Comparison of ENCODE assay signal across 15 cellular contexts in genomic region chr15:22962611-22963010, GRCh38. TPM values are rescaled to one million over a fixed set of nuclear protein-coding genes. Genes with fewer than 3 reads are reported as not detected.
DNase-seq lines count a peak whose midpoint lies in the region; ATAC-seq and TF ChIP-seq lines count a peak whose summit lies in the region.
"Had no signal": no experiment of that assay in that cellular context is flagged by ENCODE, and none has a peak within 500 bp of the region (broad histone marks: within the 10 kb centered on the region; RNA-seq: fewer than 3 reads in every experiment).

No MANE protein-coding gene starts in this region.

- DNase-seq in heart left ventricle (peak in 1 of 5 donors; percentile 17), right atrium auricular region (ENCODE audit: low spot score) (no peak), lower lobe of right lung (no peak), spleen (peak; percentile 31), OCI-M2 (lab: John Stamatoyannopoulos, UW; ENCODE audit: unreplicated experiment) (no peak), NCI-H2107 (lab: John Stamatoyannopoulos, UW) (no peak), globus pallidus (ENCODE audit: low spot score) (no peak)
- DNase-seq: EL, Kasumi-1, NCI-H187 treated with DMSO at 0.1 percent for 48 hours, NCI-H2171 treated with DMSO at 0.1 percent for 48 hours had no signal

- H3K4me1 ChIP-seq in heart left ventricle: peaks cover 19 to 82% (median 66%) of the 10 kb centered on the region in 12 donors
- peaks cover 0 to 66% of the 10 kb centered on the region in 2 donors for H3K4me1 ChIP-seq in right atrium auricular region
- H3K4me1 ChIP-seq in lower lobe of right lung: peaks cover 68% of the 10 kb centered on the region
- H3K4me1 ChIP-seq in spleen: peaks cover 26 to 72% (median 59%) of the 10 kb centered on the region in 6 donors
- H3K4me1 ChIP-seq: HAP-1 had no signal

- intact Hi-C loops in heart left ventricle (cut with DNase I): no loop called here
- intact Hi-C loops in lower lobe of right lung (cut with DNase I): no loop called here
- intact Hi-C loops in spleen (cut with DNase I; ENCODE audit: low total_unique reads): no loop called here

- H3K27ac ChIP-seq in heart left ventricle: peak overlapping the region in 8 of 12 donors; percentile 24 to 83 (median 67)
- H3K27ac ChIP-seq in right atrium auricular region: peak overlapping the region in 1 of 2 donors; percentile 48
- H3K27ac ChIP-seq in lower lobe of right lung: peak overlapping the region; percentile 67
- peak overlapping the region in 2 of 8 donors; percentile 48 to 73 for H3K27ac ChIP-seq in spleen
- H3K27ac ChIP-seq: C4-2B had no signal

- H3K9me3 ChIP-seq in heart left ventricle (no peaks in the 10 kb centered on the region), right atrium auricular region (no peaks in the 10 kb centered on the region), lower lobe of right lung (no peaks in the 10 kb centered on the region), spleen (no peaks in the 10 kb centered on the region)
- H3K9me3 ChIP-seq: HAP-1, SJSA1 had no signal

- TF ChIP-seq CTCF in heart left ventricle (IDR thresholded peaks at IDR 0.05): no peak
- TF ChIP-seq CTCF in right atrium auricular region (IDR thresholded peaks at IDR 0.05): no peak
- TF ChIP-seq CTCF in lower lobe of right lung (IDR thresholded peaks at IDR 0.05): no peak
- TF ChIP-seq CTCF in spleen (IDR thresholded peaks at IDR 0.05 in 8 of 11, conservative IDR thresholded peaks at IDR 0.05 in 3 of 11): no peak

- TF ChIP-seq POLR2A in heart left ventricle (IDR thresholded peaks at IDR 0.05) (no peak), spleen (IDR thresholded peaks at IDR 0.05) (no peak)

- WGBS in heart left ventricle, 4 donors: 93 to 94% (median 93%) methylated on average over 11 to 12 of the region's 12 CpGs
- WGBS in spleen, 5 donors: 92 to 96% (median 94%) methylated on average over 12 of the region's 12 CpGs

- H3K4me3 ChIP-seq in heart left ventricle (no peak overlapping the region), right atrium auricular region (no peak overlapping the region), lower lobe of right lung (no peak overlapping the region), spleen (no peak overlapping the region)
- H3K4me3 ChIP-seq: HAP-1, SJSA1 had no signal

- H3K36me3 ChIP-seq in heart left ventricle (peaks cover 0 to 3% (median 0%) of the 10 kb centered on the region in 9 donors), right atrium auricular region (no peaks in the 10 kb centered on the region), lower lobe of right lung (no peaks in the 10 kb centered on the region), spleen (peaks cover 0 to 6% (median 0%) of the 10 kb centered on the region in 6 donors)
- H3K36me3 ChIP-seq: HAP-1 had no signal

- no peak for ATAC-seq in heart left ventricle
- ATAC-seq in lower lobe of right lung: no peak
- no peak for ATAC-seq in GM21423 (IDR thresholded peaks at IDR 0.05; ENCODE audit: unreplicated experiment)

- H3K27me3 ChIP-seq in heart left ventricle: no peaks in the 10 kb centered on the region
- H3K27me3 ChIP-seq in right atrium auricular region: no peaks in the 10 kb centered on the region
- no peaks in the 10 kb centered on the region for H3K27me3 ChIP-seq in lower lobe of right lung (ENCODE audit: low read depth)
- no peaks in the 10 kb centered on the region for H3K27me3 ChIP-seq in spleen (replicated peaks in 1 of 7)
- H3K27me3 ChIP-seq: SJSA1 had no signal

RNA-seq across cellular contexts. Expression of gene CYFIP1, which starts 17.6 kb away (rescaled TPM):
- 100 to 1,000 TPM in 1 of 9 donors, 10 to 100 TPM in 8; 23.4 to 111 (median 34.6) TPM for total RNA-seq in heart left ventricle
- 10 to 100 TPM in 1 of 2 donors, 1 to 10 TPM in 1; 7.6 to 32.8 TPM for polyA plus RNA-seq in heart left ventricle
- total RNA-seq in right atrium auricular region: 10 to 100 TPM; 21.1 to 32.7 TPM
- 153 TPM for total RNA-seq in lower lobe of right lung
- 100 to 1,000 TPM in 3 of 7 donors, 10 to 100 TPM in 4; 75.2 to 139 (median 90.6) TPM for total RNA-seq in spleen
- 10 to 100 TPM; 11.5 to 30.3 (median 14.2) TPM for polyA plus RNA-seq in spleen
